ENCODE assay signal across 30 cellular contexts in the genomic region with DNA sequence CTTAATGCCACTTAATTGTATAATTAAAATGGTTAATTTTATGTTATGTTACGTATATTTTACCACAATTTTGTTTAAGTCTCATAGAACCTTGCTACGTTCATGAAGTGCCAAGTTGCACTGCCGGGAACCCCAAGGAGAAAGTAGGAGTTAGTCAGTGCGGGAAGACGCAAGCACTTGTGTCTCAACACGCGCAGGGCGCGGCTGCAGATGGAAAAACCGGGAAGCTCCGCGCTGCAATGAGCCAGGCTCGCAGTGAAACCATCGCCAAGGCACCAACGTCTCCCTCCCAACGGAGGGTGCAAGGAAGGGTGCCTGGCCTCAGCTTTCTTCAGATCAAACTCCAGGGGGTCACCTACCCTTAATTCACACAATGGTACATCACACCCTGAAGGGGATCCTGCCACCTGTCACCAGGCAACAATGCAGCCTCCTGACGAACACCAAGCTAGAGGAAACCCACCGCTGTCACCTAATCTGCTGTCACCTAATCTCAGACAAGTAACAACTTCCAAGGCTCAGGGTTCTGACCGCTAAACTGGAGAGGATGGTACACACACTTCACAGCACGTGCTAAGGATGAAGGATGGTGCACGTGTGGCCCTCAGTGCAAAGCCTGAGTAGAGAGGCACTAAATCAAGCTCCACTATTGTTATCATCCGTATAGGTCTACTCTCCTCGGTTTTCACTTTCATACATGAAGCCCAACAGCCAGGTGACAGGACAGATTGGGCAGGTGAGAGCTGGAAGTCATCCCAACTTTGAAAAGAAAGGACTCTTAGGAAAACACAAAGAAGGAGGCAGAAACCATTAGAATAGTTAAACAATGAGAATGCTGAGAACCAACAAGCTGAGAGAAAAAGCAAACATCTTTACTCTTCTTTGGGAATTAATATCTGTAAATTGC. TPM values are rescaled to one million over a fixed set of nuclear protein-coding genes. Genes with fewer than 3 reads are reported as not detected.
DNase-seq lines count a peak whose midpoint lies in the region; ATAC-seq, FAIRE-seq and TF ChIP-seq lines count a peak whose summit lies in the region.
"Had no signal": no experiment of that assay in that cellular context is flagged by ENCODE, and none has a peak within 500 bp of the region (broad histone marks: within the 10 kb centered on the region; RNA-seq: fewer than 3 reads in every experiment).

No MANE protein-coding gene starts in this region.

- peak; percentile 82 for FAIRE-seq in bronchial epithelial cell (lab: Jason Lieb, UNC)

- peaks cover 4% of the 10 kb centered on the region for H3K27me3 Mint-ChIP-seq in nephron progenitor cell (ENCODE audit: low read depth, poor library complexity)
- H3K27me3 Mint-ChIP-seq: IgD-negative memory B cell, progenitor cell of endocrine pancreas had no signal

- H3K4me3 ChIP-seq in bronchial epithelial cell (ENCODE audit: low read depth, low read length), result no peak overlapping the region
- H3K4me3 ChIP-seq: BLaER1, cardiac muscle cell, GM23248, heart right ventricle, PC-9 had no signal

- peak overlapping the region; percentile 56 for H3K27ac Mint-ChIP-seq in nephron progenitor cell
- H3K27ac Mint-ChIP-seq: activated naive CD8-positive, alpha-beta T cell; effector memory CD8-positive, alpha-beta T cell; IgD-negative memory B cell; progenitor cell of endocrine pancreas; stimulated activated effector memory CD8-positive, alpha-beta T cell treated with anti-CD3 and anti-CD28 coated beads, Interleukin-12 subunit alpha, Interleukin-12 subunit beta, amount 100 ng/mL, for 72 hours had no signal

- TF ChIP-seq CTCF in bronchial epithelial cell (IDR thresholded peaks at IDR 0.05; ENCODE audit: insufficient read depth, low read length, severe bottlenecking) (no peak), nephron progenitor cell (IDR thresholded peaks at IDR 0.05) (no peak)

- peaks cover 71% of the 10 kb centered on the region for H3K4me1 Mint-ChIP-seq in nephron progenitor cell
- H3K4me1 Mint-ChIP-seq: IgD-negative memory B cell; stimulated activated effector memory CD8-positive, alpha-beta T cell treated with anti-CD3 and anti-CD28 coated beads, Interleukin-12 subunit alpha, Interleukin-12 subunit beta, amount 100 ng/mL, for 72 hours had no signal

- H3K9me3 Mint-ChIP-seq in nephron progenitor cell, result no peaks in the 10 kb centered on the region
- H3K9me3 Mint-ChIP-seq: stimulated activated effector memory CD8-positive, alpha-beta T cell treated with anti-CD3 and anti-CD28 coated beads, Interleukin-12 subunit alpha, Interleukin-12 subunit beta, amount 100 ng/mL, for 72 hours had no signal

- no peak for ATAC-seq in GM21515 (IDR thresholded peaks at IDR 0.05; ENCODE audit: unreplicated experiment)
- ATAC-seq in GM21390 (IDR thresholded peaks at IDR 0.05; ENCODE audit: unreplicated experiment), result no peak
- ATAC-seq: effector memory CD8-positive, alpha-beta T cell; left cardiac atrium; sciatic nerve had no signal

- no peaks in the 10 kb centered on the region for H3K36me3 Mint-ChIP-seq in nephron progenitor cell (ENCODE audit: low read depth)
- H3K36me3 Mint-ChIP-seq: activated naive CD8-positive, alpha-beta T cell; IgD-negative memory B cell; stimulated activated effector memory CD8-positive, alpha-beta T cell treated with anti-CD3 and anti-CD28 coated beads, Interleukin-12 subunit alpha, Interleukin-12 subunit beta, amount 100 ng/mL, for 72 hours had no signal

- H3K36me3 ChIP-seq in bronchial epithelial cell (ENCODE audit: control insufficient read depth, insufficient read depth, low read length), result no peaks in the 10 kb centered on the region
- H3K36me3 ChIP-seq: BLaER1, cardiac muscle cell, heart right ventricle, neutrophil had no signal

- no peaks in the 10 kb centered on the region for H3K27me3 ChIP-seq in bronchial epithelial cell (ENCODE audit: control insufficient read depth, insufficient read depth, low read length)
- H3K27me3 ChIP-seq: BLaER1, cardiac muscle cell, heart right ventricle, neutrophil had no signal

- peak; percentile 5 to 24 for DNase-seq in NCI-H524 (lab: John Stamatoyannopoulos, UW)
- no peak for DNase-seq in NCI-H524 treated with DMSO at 0.1 percent for 48 hours (lab: John Stamatoyannopoulos, UW)
- peak; percentile 34 for DNase-seq in NCI-H2029 (lab: John Stamatoyannopoulos, UW)
- DNase-seq in bronchial epithelial cell (ENCODE audit: low read depth), result no peak
- DNase-seq in nephron progenitor cell, result no peak
- no peak for DNase-seq in SHP77 treated with DMSO at 0.1 percent for 48 hours (lab: John Stamatoyannopoulos, UW)
- DNase-seq: activated CD4-positive, alpha-beta T cell treated with anti-CD3 and anti-CD28 coated beads for 4 hours; activated effector memory CD4-positive, alpha-beta T cell treated with Interleukin-2 at 50 U/mL for 16 hours; aorta; cortex of kidney; effector memory CD8-positive, alpha-beta T cell; foreskin melanocyte; GM23248; heart right ventricle; left cardiac atrium; NCI-H2171; NK-92 treated with Interleukin-12 subunit alpha and Interleukin-12 subunit beta, amount 100 ng/mL, for 24 hours; PC-9; Right ventricle myocardium superior; stimulated activated CD4-positive, alpha-beta T cell treated with anti-CD3 and anti-CD28 coated beads, Interleukin-4, amount 100 ng/mL, for 24 hours had no signal

- H3K4me3 Mint-ChIP-seq in nephron progenitor cell, result no peak overlapping the region
- H3K4me3 Mint-ChIP-seq: activated naive CD8-positive, alpha-beta T cell; effector memory CD8-positive, alpha-beta T cell; IgD-negative memory B cell; stimulated activated effector memory CD8-positive, alpha-beta T cell treated with anti-CD3 and anti-CD28 coated beads, Interleukin-12 subunit alpha, Interleukin-12 subunit beta, amount 100 ng/mL, for 72 hours had no signal

RNA-seq across cellular contexts. Expression of a gene that starts 21.4 kb away (rescaled TPM):
- 5.0 and 8.4 TPM in 2 replicates for total RNA-seq in bronchial epithelial cell

Comparison
In these comparisons a context has a peak if more than half of its experiments do, and no peak if none do; other contexts are left out.
1. DNase-seq: peak in NCI-H524 (2 of 2) and NCI-H2029 (single experiment); none in NCI-H524 treated with DMSO at 0.1 percent for 48 hours (single experiment), bronchial epithelial cell (single experiment), nephron progenitor cell (single experiment) and SHP77 treated with DMSO at 0.1 percent for 48 hours (single experiment).